In genomic region chr11:119222308-119222707, GRCh38 we compare ENCODE assay signal across 2 cellular contexts.
A peak's percentile ranks its signal among the peaks of the same experiment; 100 is the strongest.
TF ChIP-seq lines count a peak whose summit lies in the region.

No MANE protein-coding gene starts in this region.

TF ChIP-seq in A549, 52 proteins besides CTCF, POLR2A, EP300 and RAD21:
- TF ChIP-seq HMGXB4 (CRISPR knock-in tag; IDR thresholded peaks at IDR 0.05; ENCODE audit: borderline replicate concordance) (no peak), CBX8 (IDR thresholded peaks at IDR 0.05) (no peak), SREBF2 (IDR thresholded peaks at IDR 0.05) (no peak)

TF ChIP-seq in IMR-90, 13 proteins besides CTCF, POLR2A, EP300 and RAD21:
- TF ChIP-seq MAFK (IDR thresholded peaks at IDR 0.05; ENCODE audit: low read depth, low read length) (no peak), MXI1 (IDR thresholded peaks at IDR 0.05; ENCODE audit: borderline replicate concordance, low read depth, low read length) (0 out of 2 replicates have a peak, but pooled peaks have one; percentile 35), BHLHE40 (IDR thresholded peaks at IDR 0.05; ENCODE audit: low read depth, low read length) (peak; percentile 94), CEBPB (IDR thresholded peaks at IDR 0.05; ENCODE audit: low read depth, low read length) (no peak)
TF ChIP-seq in IMR-90: peak in this region for 2.
